Comparison of ENCODE assay signal across 20 cellular contexts in the genomic region with DNA sequence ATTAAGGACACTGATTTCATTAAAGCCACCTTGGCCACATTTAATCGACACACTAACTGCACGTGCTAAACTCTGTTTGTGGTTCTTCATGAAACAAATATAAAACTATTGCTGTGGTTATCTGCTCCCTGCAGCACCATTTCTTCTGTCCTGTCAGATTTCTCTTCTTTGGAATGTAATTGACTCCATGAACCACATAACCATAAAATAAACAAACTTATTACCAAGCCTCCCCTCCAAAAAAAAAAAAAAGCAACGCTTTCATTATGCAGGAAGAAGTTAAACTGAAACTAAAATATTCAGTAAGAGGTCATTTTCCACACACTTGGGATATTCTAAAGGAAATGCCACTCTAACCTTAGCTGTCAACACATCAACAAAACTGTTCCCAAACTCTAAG.
A peak's percentile ranks its signal among the peaks of the same experiment; 100 is the strongest.
DNase-seq lines count a peak whose midpoint lies in the region; TF ChIP-seq lines count a peak whose summit lies in the region.
"Had no signal": no experiment of that assay in that cellular context is flagged by ENCODE, and none has a peak within 500 bp of the region (broad histone marks: within the 10 kb centered on the region; RNA-seq: fewer than 3 reads in every experiment).

No MANE protein-coding gene starts in this region.

- no peak for TF ChIP-seq CTCF in HEK293 (tag by site-specific recombination; IDR thresholded peaks at IDR 0.05)
- TF ChIP-seq CTCF in foreskin fibroblast (IDR thresholded peaks at IDR 0.05; ENCODE audit: low read depth, low read length) = no peak

- peaks cover 1% of the 10 kb centered on the region for H3K9me3 Mint-ChIP-seq in activated naive CD4-positive, alpha-beta T cell treated with anti-CD3 and anti-CD28 coated beads for 36 hours
- H3K9me3 Mint-ChIP-seq: HFFc6 had no signal

- peaks cover 2% of the 10 kb centered on the region for H3K27me3 Mint-ChIP-seq in activated naive CD4-positive, alpha-beta T cell treated with anti-CD3 and anti-CD28 coated beads for 36 hours (ENCODE audit: low read depth)

- H3K36me3 ChIP-seq in ACC112 (ENCODE audit: insufficient read depth, low read length) (no peaks in the 10 kb centered on the region), HEK293 (ENCODE audit: control insufficient read depth in 2 of 2, insufficient read depth in 1 of 2, low read length in 2 of 2) (no peaks in the 10 kb centered on the region)

- CTCF ChIA-PET in HEK293 (lab: Yijun Ruan, JAX) = interaction anchor here (0.7 kb wide), 1 partner anchor 525 kb away, joined by 4 read pairs; no protein-coding TSS in a partner anchor
- CTCF ChIA-PET in activated naive CD4-positive, alpha-beta T cell treated with anti-CD3 and anti-CD28 coated beads for 36 hours (lab: Charles Lee) = no interaction called here

- POLR2A ChIA-PET in HEK293 (lab: Yijun Ruan, JAX) = no interaction called here

- H3K27ac Mint-ChIP-seq in activated naive CD4-positive, alpha-beta T cell treated with anti-CD3 and anti-CD28 coated beads for 36 hours = no peak overlapping the region
- H3K27ac Mint-ChIP-seq: CD8-positive, alpha-beta memory T cell; HFFc6 had no signal

- peak; percentile 42 for DNase-seq in amniotic epithelial cell (ENCODE audit: low read depth)
- peak; percentile 24 to 55 for DNase-seq in foreskin fibroblast
- DNase-seq in NCI-H446 treated with DMSO at 0.1 percent for 48 hours (lab: John Stamatoyannopoulos, UW) = no peak
- DNase-seq in T1000 (lab: John Stamatoyannopoulos, UW) = no peak
- no peak for DNase-seq in NCI-H2171 (lab: John Stamatoyannopoulos, UW)
- no peak for DNase-seq in activated naive CD4-positive, alpha-beta T cell treated with anti-CD3 and anti-CD28 coated beads for 36 hours
- DNase-seq: 8988T; CD8-positive, alpha-beta memory T cell; GF-D8; HFFc6; KBM-7; NCI-H1105 treated with DMSO at 0.1 percent for 48 hours; NCI-H2029 treated with DMSO at 0.1 percent for 48 hours; NCI-H2171 treated with DMSO at 0.1 percent for 48 hours; NCI-H526; OCI-M1; Right ventricle myocardium superior had no signal

- H3K4me3 ChIP-seq in ACC112 (ENCODE audit: low read depth, low read length) = 0 out of 2 replicates have a peak overlapping the region, but pooled peaks have one; percentile 35
- no peak overlapping the region for H3K4me3 ChIP-seq in HEK293 (ENCODE audit: low read depth, low read length)
- no peak overlapping the region for H3K4me3 ChIP-seq in foreskin fibroblast (ENCODE audit: low read depth in 1 of 2, low read length in 2 of 2)

- peak overlapping the region; percentile 76 for H2AFZ ChIP-seq in ACC112 (ENCODE audit: low read length, unreplicated experiment)

- H3K4me1 ChIP-seq in ACC112 (ENCODE audit: control insufficient read depth, insufficient read depth, low read length, unreplicated experiment) = peaks cover 17% of the 10 kb centered on the region
- H3K4me1 ChIP-seq in HEK293 (ENCODE audit: control insufficient read depth, insufficient read depth, low read length) = no peaks in the 10 kb centered on the region; the same call in 1 of the 2 replicates

- H3K79me2 ChIP-seq in ACC112 (ENCODE audit: control insufficient read depth, insufficient read depth, low read length, unreplicated experiment) = no peaks in the 10 kb centered on the region

- no peak overlapping the region for H3K4me3 Mint-ChIP-seq in activated naive CD4-positive, alpha-beta T cell treated with anti-CD3 and anti-CD28 coated beads for 36 hours
- H3K4me3 Mint-ChIP-seq: CD8-positive, alpha-beta memory T cell; HFFc6 had no signal

- no peak overlapping the region for H3K27ac ChIP-seq in ACC112 (ENCODE audit: low read depth, low read length)
- no peak overlapping the region for H3K27ac ChIP-seq in HEK293 (ENCODE audit: extremely low read depth, low read depth, low read length)
- H3K27ac ChIP-seq: C4-2B had no signal

- H3K9me3 ChIP-seq in HEK293 (ENCODE audit: control insufficient read depth, insufficient read depth, low read depth, low read length) = no peaks in the 10 kb centered on the region

- no peaks in the 10 kb centered on the region for H3K36me3 Mint-ChIP-seq in activated naive CD4-positive, alpha-beta T cell treated with anti-CD3 and anti-CD28 coated beads for 36 hours (ENCODE audit: low read depth)
- H3K36me3 Mint-ChIP-seq: CD8-positive, alpha-beta memory T cell had no signal

- no peaks in the 10 kb centered on the region for H3K4me1 Mint-ChIP-seq in activated naive CD4-positive, alpha-beta T cell treated with anti-CD3 and anti-CD28 coated beads for 36 hours (ENCODE audit: low read depth)
- H3K4me1 Mint-ChIP-seq: CD8-positive, alpha-beta memory T cell had no signal

- intact Hi-C loops in activated naive CD4-positive, alpha-beta T cell treated with anti-CD3 and anti-CD28 coated beads for 36 hours (cut with micrococcal nuclease) = no loop called here

- no peaks in the 10 kb centered on the region for H3K27me3 ChIP-seq in ACC112 (ENCODE audit: insufficient read depth, low read length)

TF ChIP-seq in HEK293, 187 proteins besides CTCF, POLR2A, EP300 and RAD21:
- TF ChIP-seq ZNF548 (tag by site-specific recombination; IDR thresholded peaks at IDR 0.05) = peak; percentile 68; the same call in 1 of the 2 replicates
- TF ChIP-seq ZBTB8A (tag by site-specific recombination; IDR thresholded peaks at IDR 0.05) = no peak

Comparison
In these comparisons a context has a peak if more than half of its experiments do, and no peak if none do; other contexts are left out.
1. DNase-seq: peak in amniotic epithelial cell (single experiment) and foreskin fibroblast (2 of 2); none in NCI-H446 treated with DMSO at 0.1 percent for 48 hours (single experiment), T1000 (single experiment), NCI-H2171 (single experiment) and activated naive CD4-positive, alpha-beta T cell treated with anti-CD3 and anti-CD28 coated beads for 36 hours (single experiment).